ENCODE assay signal across 25 cellular contexts in the genomic region with DNA sequence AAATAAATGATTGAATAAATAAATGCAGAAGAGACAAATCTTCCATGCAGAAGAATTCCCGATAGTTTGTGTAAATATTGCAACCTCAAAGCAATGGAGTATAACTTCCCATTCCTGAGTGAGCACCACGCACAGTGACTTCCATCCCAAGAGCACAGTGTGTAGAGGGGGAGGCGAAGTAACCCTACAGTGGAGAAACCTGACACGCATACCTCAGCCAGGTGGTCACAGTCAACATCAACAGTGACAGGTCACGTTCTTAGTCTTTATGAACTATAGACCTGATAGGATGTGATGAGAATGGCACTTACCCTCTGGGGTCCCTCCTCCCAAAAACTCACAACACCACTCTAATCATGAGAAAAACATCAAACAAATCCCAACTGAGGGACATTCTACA.
"Had no signal": no experiment of that assay in that cellular context is flagged by ENCODE, and none has a peak within 500 bp of the region (broad histone marks: within the 10 kb centered on the region; RNA-seq: fewer than 3 reads in every experiment).

No MANE protein-coding gene starts in this region.

- H3K4me3 ChIP-seq: neural progenitor cell, ovary, psoas muscle, skin epidermis, smooth muscle cell, spleen, stomach, thoracic aorta, thyroid gland, tibial nerve, upper lobe of left lung had no signal

- DNase-seq: naive thymus-derived CD4-positive, alpha-beta T cell; natural killer cell; occipital lobe; ovary; posterior cingulate gyrus; psoas muscle; right cardiac atrium; spleen; stimulated activated CD4-positive, alpha-beta T cell treated with anti-CD3 and anti-CD28 coated beads, Interleukin-15, amount 100 ng/mL, for 24 hours; stimulated activated CD4-positive, alpha-beta T cell treated with anti-CD3 and anti-CD28 coated beads, Interleukin-2, amount 100 ng/mL, for 24 hours; stimulated activated CD4-positive, alpha-beta T cell treated with anti-CD3 and anti-CD28 coated beads, Interleukin-2, amount 100 ng/mL, for 48 hours; stimulated activated CD4-positive, alpha-beta T cell treated with anti-CD3 and anti-CD28 coated beads, Interleukin-4, amount 100 ng/mL, for 24 hours; stimulated activated naive B cell treated with anti-CD40 and anti-IgM and Interleukin-4, amounts not matched to agents 10 μg/mL and 1 μg/mL and 100 μg/mL, for 72 hours; stimulated activated naive CD4-positive, alpha-beta T cell treated with Interleukin-2 at 50 U/mL for 16 hours; stomach; thyroid gland; trophoblast cell; upper lobe of left lung had no signal

- H3K27ac ChIP-seq: neural progenitor cell, ovary, parathyroid adenoma, psoas muscle, skin epidermis, spleen, stomach, thoracic aorta, thyroid gland, tibial nerve, upper lobe of left lung had no signal

- H3K36me3 ChIP-seq: neural progenitor cell, ovary, spleen, stomach, thoracic aorta, thyroid gland, tibial nerve, upper lobe of left lung had no signal

- H3K9me3 ChIP-seq: ovary, psoas muscle, stomach, thoracic aorta, thyroid gland, upper lobe of left lung had no signal

- H3K4me1 ChIP-seq: psoas muscle, thyroid gland, tibial nerve had no signal

- H3K27me3 ChIP-seq: neural progenitor cell, ovary, spleen, stomach, thyroid gland, tibial nerve, upper lobe of left lung had no signal

- FAIRE-seq: urothelium cell line had no signal
